ENCODE assay signal across 1 cellular context in genomic region chr3:129228891-129229585, GRCh38.
TF ChIP-seq lines count a peak whose summit lies in the region.

No MANE protein-coding gene starts in this region.

TF ChIP-seq in K562, 482 proteins besides CTCF, POLR2A, EP300 and RAD21 (continued from another document):
- TF ChIP-seq E2F6 (IDR thresholded peaks at IDR 0.05; ENCODE audit: borderline replicate concordance in 1 of 2, extremely low read depth in 1 of 2, insufficient read depth in 1 of 2, insufficient read length in 1 of 2, low read depth in 1 of 2, low read length in 1 of 2, poor library complexity in 1 of 2, severe bottlenecking in 1 of 2) (peak in 1 of 2 experiments; percentile 4), DPF2 (IDR thresholded peaks at IDR 0.05) (peak; percentile 67), BACH1 (tag; IDR thresholded peaks at IDR 0.05) (peak; percentile 62; the same call in 1 of the 2 replicates), NFE2 (IDR thresholded peaks at IDR 0.05; ENCODE audit: low read depth) (peak; percentile 92), MYC (IDR thresholded peaks at IDR 0.05; ENCODE audit: low read depth, low read length) (peak; percentile 22; the same call in 1 of the 2 replicates), MYC (CRISPR knock-in tag; IDR thresholded peaks at IDR 0.05; ENCODE audit: borderline replicate concordance, low read depth) (no peak), SPI1 (IDR thresholded peaks at IDR 0.05; ENCODE audit: borderline replicate concordance, low read depth, low read length) (0 out of 2 replicates have a peak, but pooled peaks have one; percentile 20), RCOR1 (IDR thresholded peaks at IDR 0.05; ENCODE audit: borderline replicate concordance in 1 of 2, low read depth in 2 of 2, low read length in 2 of 2) (0 out of 4 replicates have a peak, but pooled peaks of 1 of the 2 experiments have one; percentile 37), L3MBTL2 (IDR thresholded peaks at IDR 0.05) (peak; percentile 50; the same call in 1 of the 2 replicates), BMI1 (IDR thresholded peaks at IDR 0.05; ENCODE audit: low read length) (no peak), ARID1B (IDR thresholded peaks at IDR 0.05) (peak; percentile 49), ZNF766 (CRISPR knock-in tag; conservative IDR thresholded peaks at IDR 0.05) (0 out of 2 replicates have a peak, but pooled peaks have one; percentile 32), ZNF644 (tag; IDR thresholded peaks at IDR 0.05; ENCODE audit: low read depth) (no peak), HDAC1 (IDR thresholded peaks at IDR 0.05) (0 out of 4 replicates have a peak, but pooled peaks of 1 of the 2 experiments have one; percentile 16), TGIF2 (CRISPR knock-in tag; IDR thresholded peaks at IDR 0.05) (no peak), ZNF407 (IDR thresholded peaks at IDR 0.05; ENCODE audit: low read depth) (no peak), COPS2 (conservative IDR thresholded peaks at IDR 0.05) (no peak), SMARCE1 (IDR thresholded peaks at IDR 0.05) (peak; percentile 73), CREM (IDR thresholded peaks at IDR 0.05; ENCODE audit: low read depth) (peak; percentile 32; the same call in 1 of the 2 replicates), ERF (CRISPR knock-in tag; IDR thresholded peaks at IDR 0.05) (0 out of 2 replicates have a peak, but pooled peaks have one; percentile 29), ZNF316 (IDR thresholded peaks at IDR 0.05) (peak; percentile 94), ZBTB40 (IDR thresholded peaks at IDR 0.05) (peak; percentile 37; the same call in 1 of the 2 replicates), ZBTB40 (CRISPR knock-in tag; IDR thresholded peaks at IDR 0.05) (no peak), XRCC5 (IDR thresholded peaks at IDR 0.05; ENCODE audit: low read depth, low read length) (peak; percentile 27; the same call in 1 of the 2 replicates), ZNF175 (CRISPR knock-in tag; IDR thresholded peaks at IDR 0.05; ENCODE audit: low read depth) (peak; percentile 72; the same call in 1 of the 2 replicates), CTBP1 (IDR thresholded peaks at IDR 0.05; ENCODE audit: borderline replicate concordance) (peak; percentile 32; the same call in 1 of the 2 replicates), MXD1 (CRISPR knock-in tag; IDR thresholded peaks at IDR 0.05; ENCODE audit: borderline replicate concordance, poor library complexity, severe bottlenecking) (no peak), ZBTB17 (CRISPR knock-in tag; IDR thresholded peaks at IDR 0.05) (peak; percentile 39; the same call in 1 of the 2 replicates), ZNF589 (CRISPR knock-in tag; IDR thresholded peaks at IDR 0.05; ENCODE audit: low read depth) (peak; percentile 72), TFAP4 (CRISPR knock-in tag; IDR thresholded peaks at IDR 0.05; ENCODE audit: borderline replicate concordance) (peak; percentile 60), MAFF (IDR thresholded peaks at IDR 0.05; ENCODE audit: low read length) (peak; percentile 64)
